Comparison of ENCODE assay signal across 19 cellular contexts in the genomic region with DNA sequence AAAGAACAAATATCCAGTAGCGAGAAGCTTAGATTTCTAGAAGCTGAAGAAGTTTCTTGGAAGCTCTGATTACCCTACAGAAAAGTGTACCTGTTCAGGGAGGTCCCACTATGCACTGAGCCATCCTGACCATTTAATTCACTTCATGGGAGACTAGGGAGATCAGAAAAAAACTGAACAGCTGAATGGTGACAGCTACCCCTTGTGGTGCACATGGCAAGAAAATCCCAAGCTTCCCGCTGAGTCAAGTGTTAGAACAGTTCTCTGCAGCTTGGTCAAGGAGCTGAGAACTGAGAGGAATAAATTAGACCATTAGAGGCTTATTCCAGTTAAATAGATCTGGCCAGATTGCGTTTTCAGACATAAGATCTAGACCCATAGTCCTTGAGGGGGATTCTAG.
DNase-seq lines count a peak whose midpoint lies in the region; ATAC-seq, FAIRE-seq and TF ChIP-seq lines count a peak whose summit lies in the region.
"Had no signal": no experiment of that assay in that cellular context is flagged by ENCODE, and none has a peak within 500 bp of the region (broad histone marks: within the 10 kb centered on the region; RNA-seq: fewer than 3 reads in every experiment).

No MANE protein-coding gene starts in this region.

- no peak for TF ChIP-seq POLR2A in H1 (IDR thresholded peaks at IDR 0.05; ENCODE audit: control extremely low read depth in 1 of 2, low read depth in 2 of 2, low read length in 2 of 2)

- H3K9me3 ChIP-seq in H1 (ENCODE audit: insufficient read depth in 2 of 2, low read depth in 1 of 2, low read length in 1 of 2): no peaks in the 10 kb centered on the region
- H3K9me3 ChIP-seq: body of pancreas, thoracic aorta had no signal

- no peak overlapping the region for H2AK5ac ChIP-seq in H1 (ENCODE audit: low read depth, low read length)

- no peaks in the 10 kb centered on the region for H4K20me1 ChIP-seq in H1 (replicated peaks in 1 of 2; ENCODE audit: control insufficient read depth in 1 of 2, insufficient read depth in 2 of 2, low read length in 2 of 2)

- H4K91ac ChIP-seq in H1 (replicated peaks; ENCODE audit: insufficient read length, low read length): no peak overlapping the region

- H2BK5ac ChIP-seq in H1 (ENCODE audit: low read depth, low read length): no peak overlapping the region

- H3K18ac ChIP-seq in H1 (ENCODE audit: extremely low read depth, low read length): no peak overlapping the region

- no peak overlapping the region for H3K14ac ChIP-seq in H1 (ENCODE audit: insufficient read length)

- H3K4ac ChIP-seq in H1 (replicated peaks; ENCODE audit: insufficient read length, low read depth, low read length): no peak overlapping the region

- H3K23me2 ChIP-seq in H1 (ENCODE audit: low read depth, low read length): no peaks in the 10 kb centered on the region

- no peak overlapping the region for H4K8ac ChIP-seq in H1 (ENCODE audit: extremely low read depth, insufficient read depth, low read length)

- H2BK20ac ChIP-seq in H1 (ENCODE audit: low read length): no peak overlapping the region

- H2BK15ac ChIP-seq in H1 (ENCODE audit: low read length): no peak overlapping the region

- ATAC-seq in GM19467 (IDR thresholded peaks at IDR 0.05; ENCODE audit: unreplicated experiment): no peak
- ATAC-seq: body of pancreas, foreskin keratinocyte, right cardiac atrium had no signal

- no peak overlapping the region for H3K27ac ChIP-seq in H1 (ENCODE audit: low read depth, low read length)
- H3K27ac ChIP-seq: body of pancreas, foreskin keratinocyte, thoracic aorta had no signal

- H3K4me3 ChIP-seq in H1 (ENCODE audit: extremely low read depth in 1 of 4, insufficient read depth in 2 of 4, low read depth in 3 of 4, low read length in 4 of 4): no peak overlapping the region
- H3K4me3 ChIP-seq: body of pancreas, lung, thoracic aorta had no signal

- no peaks in the 10 kb centered on the region for H3K79me1 ChIP-seq in H1 (ENCODE audit: low read depth, low read length)

- H2BK12ac ChIP-seq in H1 (ENCODE audit: low read depth, low read length): no peak overlapping the region

- no peak overlapping the region for H3K56ac ChIP-seq in H1 (replicated peaks; ENCODE audit: insufficient read length, low read depth, low read length)

- no peaks in the 10 kb centered on the region for H3K36me3 ChIP-seq in H1 (ENCODE audit: control insufficient read depth in 2 of 4, insufficient read depth in 4 of 4, low read length in 3 of 4)
- H3K36me3 ChIP-seq: thoracic aorta had no signal

- CTCF ChIA-PET in H1 (lab: Charles Lee; ENCODE audit: partially characterized antibody): interaction anchor here (0.8 to 2.3 kb wide), 10 partner anchors 10 to 168 kb away, joined by 3 to 8 read pairs (median 3); no protein-coding TSS in a partner anchor

- FAIRE-seq in H1 (lab: Jason Lieb, UNC): peak; percentile 7

- H2AFZ ChIP-seq in H1 (ENCODE audit: low read length): no peak overlapping the region

- H3K23ac ChIP-seq in H1 (ENCODE audit: insufficient read length): no peak overlapping the region

- DNase-seq in DMS53 (lab: John Stamatoyannopoulos, UW): peak; percentile 29
- no peak for DNase-seq in DMS53 treated with DMSO at 0.1 percent for 48 hours (lab: John Stamatoyannopoulos, UW; ENCODE audit: unreplicated experiment)
- peak; percentile 45 for DNase-seq in NCI-H82 (lab: John Stamatoyannopoulos, UW)
- DNase-seq in H1 (ENCODE audit: low read depth in 1 of 2, low spot score in 2 of 2): no peak
- peak; percentile 57 for DNase-seq in pons (ENCODE audit: low spot score)
- no peak for DNase-seq in Ammon's horn (ENCODE audit: low spot score)
- no peak for DNase-seq in NCI-H1694 (lab: John Stamatoyannopoulos, UW)
- DNase-seq: 8988T; activated B cell treated with CpG ODN at 0.5 μM for 24 hours; activated naive CD4-positive, alpha-beta T cell treated with anti-CD3 and anti-CD28 coated beads for 36 hours; body of pancreas; CD8-positive, alpha-beta memory T cell; foreskin keratinocyte; right cardiac atrium; stimulated activated CD4-positive, alpha-beta T cell treated with anti-CD3 and anti-CD28 coated beads, Interleukin-2, amount 100 ng/mL, for 48 hours; stimulated activated CD8-positive, alpha-beta memory T cell treated with anti-CD3 and anti-CD28 coated beads, Interleukin-4, amount 100 ng/mL, for 48 hours had no signal

- no peak overlapping the region for H2BK120ac ChIP-seq in H1 (replicated peaks; ENCODE audit: low read depth, low read length)

- no peak overlapping the region for H4K5ac ChIP-seq in H1 (ENCODE audit: insufficient read length, low read depth, low read length)

- no peaks in the 10 kb centered on the region for H3K79me2 ChIP-seq in H1 (ENCODE audit: control insufficient read depth in 1 of 2, insufficient read depth in 2 of 2, low read length in 2 of 2)

- POLR2A ChIA-PET in H1 (lab: Charles Lee; ENCODE audit: partially characterized antibody): no interaction called here

- TF ChIP-seq CTCF in H1 (IDR thresholded peaks at IDR 0.05; ENCODE audit: control extremely low read depth in 1 of 3, insufficient read depth in 1 of 3, low read depth in 1 of 3, low read length in 3 of 3): peak in 1 of 3 experiments; percentile 23; a peak in 1 of 4 replicates

- H3K27me3 ChIP-seq in H1 (replicated peaks in 1 of 4; ENCODE audit: control insufficient read depth in 3 of 4, extremely low read depth in 1 of 4, insufficient read depth in 3 of 4, low read length in 3 of 4): peaks cover 0 to 1% (median 0%) of the 10 kb centered on the region in 4 experiments; a peak in 1 of 7 replicates
- H3K27me3 ChIP-seq: body of pancreas, foreskin keratinocyte had no signal

- TF ChIP-seq RAD21 in H1 (IDR thresholded peaks at IDR 0.05 in 1 of 2, conservative IDR thresholded peaks at IDR 0.05 in 1 of 2; ENCODE audit: low read depth in 2 of 2, low read length in 2 of 2): peak; percentile 31 to 42; a peak in 2 of 4 replicates

- H3K9ac ChIP-seq in H1 (replicated peaks in 1 of 4; ENCODE audit: extremely low read depth in 1 of 4, low read depth in 3 of 4, low read length in 3 of 4): no peak overlapping the region

- no peaks in the 10 kb centered on the region for H3K4me1 ChIP-seq in H1 (replicated peaks in 1 of 4; ENCODE audit: control insufficient read depth in 3 of 4, insufficient read depth in 4 of 4, low read length in 3 of 4)
- H3K4me1 ChIP-seq: body of pancreas, foreskin keratinocyte had no signal

- no peak for TF ChIP-seq EP300 in H1 (IDR thresholded peaks at IDR 0.05; ENCODE audit: borderline replicate concordance in 1 of 2, low read depth in 2 of 2, low read length in 2 of 2)

- 84% methylated on average over 3 of the region's 3 CpGs; no CpG with 5 or more reads in 1 of the 2 experiments for WGBS in H1 (ENCODE audit: extremely low coverage in 1 of 2, insufficient coverage in 1 of 2, insufficient read length in 1 of 2, insufficient replicate concordance in 2 of 2, low coverage in 1 of 2, low lambda C conversion rate in 2 of 2, missing lambda C conversion rate in 1 of 2), 2 experiments

- H3K4me2 ChIP-seq in H1 (ENCODE audit: insufficient read depth in 1 of 2, low read depth in 2 of 2, low read length in 2 of 2): no peak overlapping the region

TF ChIP-seq in H1, 55 proteins besides CTCF, POLR2A, EP300 and RAD21:
- no peak for TF ChIP-seq CBX8 (IDR thresholded peaks at IDR 0.05; ENCODE audit: borderline replicate concordance, low read depth, low read length)
- no peak for TF ChIP-seq SRF (IDR thresholded peaks at IDR 0.05; ENCODE audit: low read depth, low read length)
- TF ChIP-seq EZH2 (IDR thresholded peaks at IDR 0.05; ENCODE audit: low read depth, low read length, severe bottlenecking): no peak
- no peak for TF ChIP-seq TAF7 (optimal IDR thresholded peaks at IDR 0.05; ENCODE audit: borderline replicate concordance, low read depth, low read length)
TF ChIP-seq in H1: peak in this region for 0.

Comparison
In these comparisons a context has a peak if more than half of its experiments do, and no peak if none do; other contexts are left out.
1. DNase-seq: peak in DMS53 (single experiment), NCI-H82 (single experiment) and pons (single experiment); none in DMS53 treated with DMSO at 0.1 percent for 48 hours (single experiment), H1 (0 of 2), Ammon's horn (single experiment) and NCI-H1694 (single experiment).